Comparison of ENCODE assay signal across 15 cellular contexts in genomic region chr1:86137458-86137857, GRCh38. TPM values are rescaled to one million over a fixed set of nuclear protein-coding genes. Genes with fewer than 3 reads are reported as not detected.
DNase-seq lines count a peak whose midpoint lies in the region; ATAC-seq, FAIRE-seq and TF ChIP-seq lines count a peak whose summit lies in the region.
"Had no signal": no experiment of that assay in that cellular context is flagged by ENCODE, and none has a peak within 500 bp of the region (broad histone marks: within the 10 kb centered on the region; RNA-seq: fewer than 3 reads in every experiment).

No MANE protein-coding gene starts in this region.

- no peaks in the 10 kb centered on the region for H3K27me3 ChIP-seq in bronchial epithelial cell (ENCODE audit: control insufficient read depth, insufficient read depth, low read length)

- DNase-seq in DMS53 treated with DMSO at 0.1 percent for 48 hours (lab: John Stamatoyannopoulos, UW; ENCODE audit: unreplicated experiment) (peak; percentile 14), NB4 (ENCODE audit: low read depth) (peak; percentile 20), bronchial epithelial cell (ENCODE audit: low read depth) (peak; percentile 73), myocyte (ENCODE audit: low read depth) (peak; percentile 77), H54 (ENCODE audit: insufficient read length, low spot score) (no peak)
- no peak for DNase-seq in activated effector memory CD4-positive, alpha-beta T cell treated with anti-CD3 and anti-CD28 coated beads, Interleukin-2, amount 50 U/mL, for 16 hours
- DNase-seq in NK-92 treated with Interleukin-12 subunit alpha and Interleukin-12 subunit beta, amount 100 ng/mL, for 24 hours (lab: John Stamatoyannopoulos, UW): no peak
- DNase-seq: amniotic stem cell, NCI-H187, PC-3, T-helper 9 cell had no signal

- no peak overlapping the region for H3K4me3 ChIP-seq in NB4 (ENCODE audit: low read depth, low read length)
- no peak overlapping the region for H3K4me3 ChIP-seq in bronchial epithelial cell (ENCODE audit: low read depth, low read length)

- no peak for FAIRE-seq in bronchial epithelial cell (lab: Jason Lieb, UNC)
- no peak for FAIRE-seq in H54 (lab: Jason Lieb, UNC)
- FAIRE-seq: endothelial cell of umbilical vein, islet of Langerhans had no signal

- TF ChIP-seq CTCF in NB4 (IDR thresholded peaks at IDR 0.05; ENCODE audit: low read depth, low read length): no peak
- TF ChIP-seq CTCF in bronchial epithelial cell (IDR thresholded peaks at IDR 0.05; ENCODE audit: insufficient read depth, low read length, severe bottlenecking): no peak

- no peak for TF ChIP-seq POLR2A in NB4 (IDR thresholded peaks at IDR 0.05; ENCODE audit: extremely low read depth, insufficient read length)
- TF ChIP-seq POLR2A in H54 (IDR thresholded peaks at IDR 0.05; ENCODE audit: low read depth, low read length): no peak

- no peaks in the 10 kb centered on the region for H3K36me3 ChIP-seq in bronchial epithelial cell (ENCODE audit: control insufficient read depth, insufficient read depth, low read length)

- ATAC-seq in GM21717 (IDR thresholded peaks at IDR 0.05; ENCODE audit: unreplicated experiment): no peak
- ATAC-seq: PC-3 had no signal

RNA-seq across cellular contexts. Expression of gene COL24A1, which starts 19.1 kb away (rescaled TPM):
- total RNA-seq in bronchial epithelial cell (under 0.01 TPM in 2 replicates), myocyte (1.3 and 1.7 TPM in 2 replicates)
- 0.53 TPM for polyA plus RNA-seq in myocyte (2012)
- total RNA-seq: endothelial cell of umbilical vein; natural killer cell treated with Interleukin-12 subunit alpha and Interleukin-12 subunit beta and Interleukin-15 and Interleukin-18, amount 100 ng/mL, for 72 hours had no signal

Comparison
In these comparisons a context has a peak if more than half of its experiments do, and no peak if none do; other contexts are left out.
1. DNase-seq: peak in DMS53 treated with DMSO at 0.1 percent for 48 hours (single experiment), NB4 (single experiment), bronchial epithelial cell (single experiment) and myocyte (single experiment); none in activated effector memory CD4-positive, alpha-beta T cell treated with anti-CD3 and anti-CD28 coated beads, Interleukin-2, amount 50 U/mL, for 16 hours (single experiment), NK-92 treated with Interleukin-12 subunit alpha and Interleukin-12 subunit beta, amount 100 ng/mL, for 24 hours (single experiment) and H54 (single experiment).